Comparison of ENCODE assay signal across 8 cellular contexts in genomic region chr3:45688882-45689786, GRCh38. TPM values are rescaled to one million over a fixed set of nuclear protein-coding genes. Genes with fewer than 3 reads are reported as not detected.
DNase-seq lines count a peak whose midpoint lies in the region; ATAC-seq and TF ChIP-seq lines count a peak whose summit lies in the region.

Gene SACM1L, plus strand, starts transcription at chr3:45689396. Its CDS starts 70 bp downstream, at chr3:45689466.

- peak within 1 kb of the TSS; percentile 97 for H3K27ac ChIP-seq in colonic mucosa

- H3K27me3 ChIP-seq in BE2C (no peaks in the 10 kb centered on the region), colonic mucosa (no peaks in the 10 kb centered on the region)

- H3K4me3 ChIP-seq in BE2C (ENCODE audit: low read depth, low read length) (peak within 1 kb of the TSS; percentile 81), colonic mucosa (peak within 1 kb of the TSS; percentile 85)

- H3K4me1 ChIP-seq in BE2C (no peaks in the 10 kb centered on the region), colonic mucosa (peaks cover 5% of the 10 kb centered on the region)

- peak within 1 kb of the TSS; percentile 80 to 85 for H3K9ac ChIP-seq in colonic mucosa (ENCODE audit: low read depth in 2 of 2, low read length in 2 of 2)

- intact Hi-C loops in colonic mucosa (cut with DNase I): no loop called here

- peaks cover 4% of the 10 kb centered on the region for H3K36me3 ChIP-seq in BE2C
- H3K36me3 ChIP-seq in colonic mucosa: no peaks in the 10 kb centered on the region

- peak; percentile 78 for ATAC-seq in HG03460 (IDR thresholded peaks at IDR 0.05; ENCODE audit: unreplicated experiment)

- DNase-seq in BE2C (peak; percentile 93), GM19240 (ENCODE audit: insufficient read length, low spot score) (peak; percentile 47), NCI-H526 (lab: John Stamatoyannopoulos, UW) (peak; percentile 97 to 98), colonic mucosa (peak; percentile 99), kidney tubule cell (ENCODE audit: low spot score) (peak; percentile 99)
- peak; percentile 97 for DNase-seq in activated CD4-positive, alpha-beta T cell treated with anti-CD3 and anti-CD28 coated beads for 48 hours
- peak; percentile 85 to 96 (median 91) for DNase-seq in stimulated activated CD4-positive, alpha-beta T cell treated with anti-CD3 and anti-CD28 coated beads, Interleukin-1b, Interleukin-23, amount 100 ng/mL, for 24 hours (ENCODE audit: low read depth in 4 of 4, low spot score in 1 of 4)

- TF ChIP-seq CTCF in BE2C (IDR thresholded peaks at IDR 0.05; ENCODE audit: low read depth, low read length) (no peak), colonic mucosa (IDR thresholded peaks at IDR 0.05) (no peak)

- H3K9me3 ChIP-seq in BE2C (no peaks in the 10 kb centered on the region), colonic mucosa (no peaks in the 10 kb centered on the region)

RNA-seq across cellular contexts. Expression of gene SACM1L, which starts in this region (rescaled TPM):
- 31.2 TPM for polyA plus RNA-seq in BE2C (2012; ENCODE audit: insufficient read depth, insufficient read length, low read depth)
- total RNA-seq in colonic mucosa: 10 to 100 TPM; 47.2 TPM

Comparison
In these comparisons a context has a peak if more than half of its experiments do, and no peak if none do; other contexts are left out.
1. Peak in every context shown above with its lines: DNase-seq, ATAC-seq, H3K4me3 ChIP-seq and H3K27ac ChIP-seq.
2. DNase-seq: peak in every context shown above with its lines; median percentile 99 in colonic mucosa; 99 in kidney tubule cell; 98 in NCI-H526; 97 in activated CD4-positive, alpha-beta T cell treated with anti-CD3 and anti-CD28 coated beads for 48 hours; 93 in BE2C; 91 in stimulated activated CD4-positive, alpha-beta T cell treated with anti-CD3 and anti-CD28 coated beads, Interleukin-1b, Interleukin-23, amount 100 ng/mL, for 24 hours; 47 in GM19240.